Comparison of ENCODE assay signal across 8 cellular contexts in the genomic region with DNA sequence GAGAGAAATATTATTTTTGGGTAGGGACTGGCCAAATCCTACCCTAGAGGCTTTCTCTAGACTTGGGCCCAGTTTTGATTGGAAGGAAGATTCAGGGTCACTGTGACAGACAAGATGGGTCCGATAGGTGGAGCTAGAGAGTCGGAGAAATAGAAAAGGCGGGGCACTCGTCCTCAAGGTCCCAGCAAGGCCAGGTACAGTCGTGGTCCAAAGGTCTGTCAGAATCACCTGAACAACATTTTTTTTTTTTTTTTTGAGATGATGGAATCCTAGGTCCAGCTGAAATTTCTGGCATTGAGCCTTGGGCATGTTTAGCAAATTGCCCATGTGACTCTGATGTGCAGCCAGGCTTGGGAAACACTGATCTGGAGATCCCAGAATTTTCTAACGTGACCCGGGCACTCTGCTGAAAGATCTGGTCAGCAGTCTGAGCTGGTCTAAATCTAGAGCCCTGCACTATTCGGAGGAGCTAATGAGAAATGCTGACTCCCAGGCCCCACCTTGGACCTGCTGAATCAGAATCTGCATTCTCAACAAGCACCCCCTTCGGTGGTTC. TPM values are rescaled to one million over a fixed set of nuclear protein-coding genes. Genes with fewer than 3 reads are reported as not detected.
DNase-seq lines count a peak whose midpoint lies in the region; ATAC-seq and TF ChIP-seq lines count a peak whose summit lies in the region.

No MANE protein-coding gene starts in this region.

- DNase-seq in CD8-positive, alpha-beta T cell, result peak; percentile 16 to 71 (median 58)
- peak; percentile 56 for DNase-seq in NCI-H774 (lab: John Stamatoyannopoulos, UW)
- peak; percentile 61 to 70 for DNase-seq in activated CD4-positive, alpha-beta T cell treated with anti-CD3 and anti-CD28 coated beads, Interleukin-2, amount 50 U/mL, for 48 hours
- DNase-seq in effector memory CD4-positive, alpha-beta T cell, result peak; percentile 27 to 52 (median 30)
- peak; percentile 90 for DNase-seq in mucosa of gallbladder (ENCODE audit: low spot score)
- peak; percentile 28 to 66 (median 36) for DNase-seq in stimulated activated naive CD4-positive, alpha-beta T cell (lab: John Stamatoyannopoulos, UW)

- no peaks in the 10 kb centered on the region for H3K36me3 Mint-ChIP-seq in CD8-positive, alpha-beta T cell

- H3K4me1 ChIP-seq in CD8-positive, alpha-beta T cell (ENCODE audit: insufficient read depth, low read length), result peaks cover 3% of the 10 kb centered on the region
- peaks cover 4% of the 10 kb centered on the region for H3K4me1 ChIP-seq in effector memory CD4-positive, alpha-beta T cell (ENCODE audit: control insufficient read depth, insufficient read depth, low read length, poor library complexity, severe bottlenecking)

- CTCF ChIA-PET in CD8-positive, alpha-beta T cell (lab: Charles Lee), result interaction anchor here (0.6 to 23.7 kb wide), 42 partner anchors 9 to 1314 kb away, joined by 3 to 438 read pairs (median 4); a partner anchor contains a TSS

- POLR2A ChIA-PET in CD8-positive, alpha-beta T cell (lab: Charles Lee), result interaction anchor here (0.6 to 1.1 kb wide), 3 partner anchors 51 to 582 kb away, joined by 3 read pairs; no protein-coding TSS in a partner anchor

- no peaks in the 10 kb centered on the region for H3K9me3 Mint-ChIP-seq in CD8-positive, alpha-beta T cell

- H3K4me3 Mint-ChIP-seq in CD8-positive, alpha-beta T cell, result no peak overlapping the region

- intact Hi-C loops in CD8-positive, alpha-beta T cell (cut with DNase I, micrococcal nuclease), result loop anchor here (1.0 to 2.0 kb wide), 3 partner anchors 53 to 1314 kb away; a partner anchor contains a TSS

- TF ChIP-seq CTCF in CD8-positive, alpha-beta T cell (IDR thresholded peaks at IDR 0.05), result peak; percentile 71

- no peak overlapping the region for H3K27ac Mint-ChIP-seq in CD8-positive, alpha-beta T cell

- H3K9me3 ChIP-seq in CD8-positive, alpha-beta T cell (ENCODE audit: low read length), result no peaks in the 10 kb centered on the region
- H3K9me3 ChIP-seq in effector memory CD4-positive, alpha-beta T cell (ENCODE audit: control insufficient read depth, low read length), result no peaks in the 10 kb centered on the region

- peaks cover 10% of the 10 kb centered on the region for H3K4me1 Mint-ChIP-seq in CD8-positive, alpha-beta T cell (ENCODE audit: low read depth)

- no peaks in the 10 kb centered on the region for H3K27me3 ChIP-seq in CD8-positive, alpha-beta T cell (ENCODE audit: insufficient read depth, low read length)
- no peaks in the 10 kb centered on the region for H3K27me3 ChIP-seq in effector memory CD4-positive, alpha-beta T cell (replicated peaks; ENCODE audit: control insufficient read depth, insufficient read depth, low read length, poor library complexity, severe bottlenecking)

- ATAC-seq in CD8-positive, alpha-beta T cell, result peak; percentile 81
- ATAC-seq in GM19397 (IDR thresholded peaks at IDR 0.05; ENCODE audit: unreplicated experiment) (peak; percentile 70), HG03460 (IDR thresholded peaks at IDR 0.05; ENCODE audit: unreplicated experiment) (peak; percentile 86)

- no peak overlapping the region for H3K4me3 ChIP-seq in CD8-positive, alpha-beta T cell (ENCODE audit: low read depth, low read length)
- no peak overlapping the region for H3K4me3 ChIP-seq in effector memory CD4-positive, alpha-beta T cell (ENCODE audit: insufficient read depth, low read depth, low read length, poor library complexity, severe bottlenecking)

- H3K36me3 ChIP-seq in CD8-positive, alpha-beta T cell (ENCODE audit: insufficient read depth, low read length), result no peaks in the 10 kb centered on the region
- H3K36me3 ChIP-seq in effector memory CD4-positive, alpha-beta T cell (ENCODE audit: control insufficient read depth, insufficient read depth, low read length), result no peaks in the 10 kb centered on the region

- no peak overlapping the region for H3K27ac ChIP-seq in CD8-positive, alpha-beta T cell (ENCODE audit: low read depth, low read length)
- H3K27ac ChIP-seq in effector memory CD4-positive, alpha-beta T cell (ENCODE audit: insufficient read depth, low read length, poor library complexity, severe bottlenecking), result no peak overlapping the region

- H3K27me3 Mint-ChIP-seq in CD8-positive, alpha-beta T cell (ENCODE audit: low read depth), result no peaks in the 10 kb centered on the region

RNA-seq across cellular contexts. Expression of a gene that starts 23.0 kb away (rescaled TPM):
- not detected for total RNA-seq in CD8-positive, alpha-beta T cell
- total RNA-seq in mucosa of gallbladder, result not detected

RNA-seq across cellular contexts. Expression of a gene that starts 53.4 kb away (rescaled TPM):
- 100 to 1,000 TPM; 125 to 126 TPM for total RNA-seq in CD8-positive, alpha-beta T cell
- total RNA-seq in mucosa of gallbladder, result 51.1 TPM

Comparison
In these comparisons a context has a peak if more than half of its experiments do, and no peak if none do; other contexts are left out.
1. DNase-seq: peak in every context shown above with its lines; median percentile 90 in mucosa of gallbladder; 66 in activated CD4-positive, alpha-beta T cell treated with anti-CD3 and anti-CD28 coated beads, Interleukin-2, amount 50 U/mL, for 48 hours; 58 in CD8-positive, alpha-beta T cell; 56 in NCI-H774; 36 in stimulated activated naive CD4-positive, alpha-beta T cell; 30 in effector memory CD4-positive, alpha-beta T cell.